9 cellular contexts compared by ENCODE assay signal in genomic region chr1:50750021-50750619, GRCh38.
DNase-seq lines count a peak whose midpoint lies in the region; ATAC-seq, FAIRE-seq and TF ChIP-seq lines count a peak whose summit lies in the region.
"Had no signal": no experiment of that assay in that cellular context is flagged by ENCODE, and none has a peak within 500 bp of the region (broad histone marks: within the 10 kb centered on the region; RNA-seq: fewer than 3 reads in every experiment).

No MANE protein-coding gene starts in this region.

- TF ChIP-seq RAD21 in H1 (IDR thresholded peaks at IDR 0.05 in 1 of 2, conservative IDR thresholded peaks at IDR 0.05 in 1 of 2; ENCODE audit: low read depth in 2 of 2, low read length in 2 of 2), result peak; percentile 52 to 55

- H3K79me2 ChIP-seq in H1 (ENCODE audit: control insufficient read depth in 1 of 2, insufficient read depth in 2 of 2, low read length in 2 of 2), result no peaks in the 10 kb centered on the region

- no peaks in the 10 kb centered on the region for H3K27me3 Mint-ChIP-seq in progenitor cell of endocrine pancreas
- H3K27me3 Mint-ChIP-seq in activated T-helper 2 cell treated with anti-CD3 and anti-CD28 coated beads, Interferon-gamma antibody, Interleukin-2, Interleukin-4, amounts not matched to agents 10 μg/mL and 5 μg/mL and 100 μg/mL, durations not matched to agents 14 hours and 24 hours and 36 hours (ENCODE audit: low read depth), result no peaks in the 10 kb centered on the region
- H3K27me3 Mint-ChIP-seq: CD4-positive, CD25-positive, alpha-beta regulatory T cell had no signal

- no peak for ATAC-seq in GM21390 (IDR thresholded peaks at IDR 0.05; ENCODE audit: unreplicated experiment)

- H3K14ac ChIP-seq in H1 (ENCODE audit: insufficient read length), result no peak overlapping the region

- no peak overlapping the region for H3K27ac Mint-ChIP-seq in progenitor cell of endocrine pancreas
- no peak overlapping the region for H3K27ac Mint-ChIP-seq in activated T-helper 2 cell treated with anti-CD3 and anti-CD28 coated beads, Interferon-gamma antibody, Interleukin-2, Interleukin-4, amounts not matched to agents 10 μg/mL and 5 μg/mL and 100 μg/mL, durations not matched to agents 14 hours and 24 hours and 36 hours

- H3K18ac ChIP-seq in H1 (ENCODE audit: extremely low read depth, low read length), result no peak overlapping the region

- no peak overlapping the region for H3K4ac ChIP-seq in H1 (replicated peaks; ENCODE audit: insufficient read length, low read depth, low read length)

- TF ChIP-seq EP300 in H1 (IDR thresholded peaks at IDR 0.05; ENCODE audit: borderline replicate concordance in 1 of 2, low read depth in 2 of 2, low read length in 2 of 2), result no peak

- no peak overlapping the region for H2BK5ac ChIP-seq in H1 (ENCODE audit: low read depth, low read length)

- H3K23me2 ChIP-seq in H1 (ENCODE audit: low read depth, low read length), result no peaks in the 10 kb centered on the region

- no peaks in the 10 kb centered on the region for H3K4me1 ChIP-seq in H1 (replicated peaks in 1 of 4; ENCODE audit: control insufficient read depth in 3 of 4, insufficient read depth in 4 of 4, low read length in 3 of 4)

- H3K9me3 Mint-ChIP-seq in progenitor cell of endocrine pancreas (ENCODE audit: low read depth), result peaks cover 3% of the 10 kb centered on the region
- H3K9me3 Mint-ChIP-seq in activated T-helper 2 cell treated with anti-CD3 and anti-CD28 coated beads, Interferon-gamma antibody, Interleukin-2, Interleukin-4, amounts not matched to agents 10 μg/mL and 5 μg/mL and 100 μg/mL, durations not matched to agents 14 hours and 24 hours and 36 hours, result peaks cover 6% of the 10 kb centered on the region

- no peak overlapping the region for H2BK15ac ChIP-seq in H1 (ENCODE audit: low read length)

- TF ChIP-seq CTCF in H1 (IDR thresholded peaks at IDR 0.05; ENCODE audit: control extremely low read depth in 1 of 3, insufficient read depth in 1 of 3, low read depth in 1 of 3, low read length in 3 of 3), result peak in 2 of 3 experiments; percentile 43 to 45; a peak in 3 of 4 replicates
- peak; percentile 39 for TF ChIP-seq CTCF in progenitor cell of endocrine pancreas (IDR thresholded peaks at IDR 0.05; ENCODE audit: unreplicated experiment)

- no peaks in the 10 kb centered on the region for H3K27me3 ChIP-seq in H1 (replicated peaks in 1 of 4; ENCODE audit: control insufficient read depth in 3 of 4, extremely low read depth in 1 of 4, insufficient read depth in 3 of 4, low read length in 3 of 4)

- no peaks in the 10 kb centered on the region for H3K36me3 ChIP-seq in H1 (ENCODE audit: control insufficient read depth in 2 of 4, insufficient read depth in 4 of 4, low read length in 3 of 4)

- CTCF ChIA-PET in H1 (lab: Charles Lee; ENCODE audit: partially characterized antibody), result interaction anchor here (0.6 to 1.7 kb wide), 5 partner anchors 24 to 443 kb away, joined by 3 to 9 read pairs (median 4); no protein-coding TSS in a partner anchor

- no peak for FAIRE-seq in H1 (lab: Jason Lieb, UNC)

- peak; percentile 14 for DNase-seq in NCI-H146 (lab: John Stamatoyannopoulos, UW)
- DNase-seq in NCI-H146 treated with DMSO at 0.1 percent for 48 hours (lab: John Stamatoyannopoulos, UW; ENCODE audit: unreplicated experiment), result no peak
- DNase-seq in NCI-H446 treated with DMSO at 0.1 percent for 48 hours (lab: John Stamatoyannopoulos, UW), result peak; percentile 4
- no peak for DNase-seq in H1 (ENCODE audit: low read depth in 1 of 2, low spot score in 2 of 2)
- no peak for DNase-seq in progenitor cell of endocrine pancreas (ENCODE audit: low spot score, unreplicated experiment)
- no peak for DNase-seq in activated T-helper 2 cell treated with anti-CD3 and anti-CD28 coated beads, Interferon-gamma antibody, Interleukin-2, Interleukin-4, amounts not matched to agents 10 μg/mL and 5 μg/mL and 100 μg/mL, durations not matched to agents 14 hours and 24 hours and 36 hours (ENCODE audit: low spot score)
- no peak for DNase-seq in NCI-H226
- DNase-seq: CD4-positive, CD25-positive, alpha-beta regulatory T cell had no signal

- H3K27ac ChIP-seq in H1 (ENCODE audit: low read depth, low read length), result no peak overlapping the region

- H4K5ac ChIP-seq in H1 (ENCODE audit: insufficient read length, low read depth, low read length), result no peak overlapping the region

- peaks cover 8% of the 10 kb centered on the region for H3K36me3 Mint-ChIP-seq in progenitor cell of endocrine pancreas (ENCODE audit: insufficient read depth)
- peaks cover 11% of the 10 kb centered on the region for H3K36me3 Mint-ChIP-seq in activated T-helper 2 cell treated with anti-CD3 and anti-CD28 coated beads, Interferon-gamma antibody, Interleukin-2, Interleukin-4, amounts not matched to agents 10 μg/mL and 5 μg/mL and 100 μg/mL, durations not matched to agents 14 hours and 24 hours and 36 hours (ENCODE audit: low read depth)

- H2BK120ac ChIP-seq in H1 (replicated peaks; ENCODE audit: low read depth, low read length), result no peak overlapping the region

- no peaks in the 10 kb centered on the region for H4K20me1 ChIP-seq in H1 (replicated peaks in 1 of 2; ENCODE audit: control insufficient read depth in 1 of 2, insufficient read depth in 2 of 2, low read length in 2 of 2)

- POLR2A ChIA-PET in H1 (lab: Charles Lee; ENCODE audit: partially characterized antibody), result no interaction called here

- H2BK20ac ChIP-seq in H1 (ENCODE audit: low read length), result no peak overlapping the region

- no peak overlapping the region for H3K4me2 ChIP-seq in H1 (ENCODE audit: insufficient read depth in 1 of 2, low read depth in 2 of 2, low read length in 2 of 2)

- TF ChIP-seq POLR2A in H1 (IDR thresholded peaks at IDR 0.05; ENCODE audit: control extremely low read depth in 1 of 2, low read depth in 2 of 2, low read length in 2 of 2), result no peak

- H3K9me3 ChIP-seq in H1 (ENCODE audit: insufficient read depth in 2 of 2, low read depth in 1 of 2, low read length in 1 of 2), result peaks cover 0 to 3% of the 10 kb centered on the region in 2 experiments; a peak in 1 of 4 replicates

- no peak overlapping the region for H3K56ac ChIP-seq in H1 (replicated peaks; ENCODE audit: insufficient read length, low read depth, low read length)

- no peak overlapping the region for H4K91ac ChIP-seq in H1 (replicated peaks; ENCODE audit: insufficient read length, low read length)

- no peak overlapping the region for H3K9ac ChIP-seq in H1 (replicated peaks in 1 of 4; ENCODE audit: extremely low read depth in 1 of 4, low read depth in 3 of 4, low read length in 3 of 4)

- 57% methylated on average over 1 of the region's 2 CpGs; no CpG with 5 or more reads in 1 of the 2 experiments for WGBS in H1 (ENCODE audit: extremely low coverage in 1 of 2, insufficient coverage in 1 of 2, insufficient read length in 1 of 2, insufficient replicate concordance in 2 of 2, low coverage in 1 of 2, low lambda C conversion rate in 2 of 2, missing lambda C conversion rate in 1 of 2), 2 experiments

- H3K23ac ChIP-seq in H1 (ENCODE audit: insufficient read length), result no peak overlapping the region

- no peak overlapping the region for H2BK12ac ChIP-seq in H1 (ENCODE audit: low read depth, low read length)

- H2AFZ ChIP-seq in H1 (ENCODE audit: low read length), result no peak overlapping the region

- no peaks in the 10 kb centered on the region for H3K79me1 ChIP-seq in H1 (ENCODE audit: low read depth, low read length)

- H3K4me3 Mint-ChIP-seq in progenitor cell of endocrine pancreas (ENCODE audit: low read depth), result no peak overlapping the region
- no peak overlapping the region for H3K4me3 Mint-ChIP-seq in activated T-helper 2 cell treated with anti-CD3 and anti-CD28 coated beads, Interferon-gamma antibody, Interleukin-2, Interleukin-4, amounts not matched to agents 10 μg/mL and 5 μg/mL and 100 μg/mL, durations not matched to agents 14 hours and 24 hours and 36 hours (ENCODE audit: low read depth)
- H3K4me3 Mint-ChIP-seq: CD4-positive, CD25-positive, alpha-beta regulatory T cell had no signal

- no peaks in the 10 kb centered on the region for H3K4me1 Mint-ChIP-seq in progenitor cell of endocrine pancreas (ENCODE audit: low read depth)
- H3K4me1 Mint-ChIP-seq in activated T-helper 2 cell treated with anti-CD3 and anti-CD28 coated beads, Interferon-gamma antibody, Interleukin-2, Interleukin-4, amounts not matched to agents 10 μg/mL and 5 μg/mL and 100 μg/mL, durations not matched to agents 14 hours and 24 hours and 36 hours (ENCODE audit: low read depth), result no peaks in the 10 kb centered on the region

- intact Hi-C loops in activated T-helper 2 cell treated with anti-CD3 and anti-CD28 coated beads, Interferon-gamma antibody, Interleukin-2, Interleukin-4, amounts not matched to agents 10 μg/mL and 5 μg/mL and 100 μg/mL, durations not matched to agents 14 hours and 24 hours and 36 hours (cut with micrococcal nuclease), result no loop called here

- no peak overlapping the region for H3K4me3 ChIP-seq in H1 (ENCODE audit: extremely low read depth in 1 of 4, insufficient read depth in 2 of 4, low read depth in 3 of 4, low read length in 4 of 4)

- H4K8ac ChIP-seq in H1 (ENCODE audit: extremely low read depth, insufficient read depth, low read length), result no peak overlapping the region

- no peak overlapping the region for H2AK5ac ChIP-seq in H1 (ENCODE audit: low read depth, low read length)

TF ChIP-seq in H1, 55 proteins besides CTCF, POLR2A, EP300 and RAD21:
- TF ChIP-seq NRF1 (IDR thresholded peaks at IDR 0.05; ENCODE audit: low read depth, low read length) (no peak), RFX5 (IDR thresholded peaks at IDR 0.05; ENCODE audit: borderline replicate concordance, low read depth, low read length) (no peak), MAX (IDR thresholded peaks at IDR 0.05) (no peak), ASH2L (IDR thresholded peaks at IDR 0.05; ENCODE audit: low read length) (no peak), SP4 (IDR thresholded peaks at IDR 0.05; ENCODE audit: low read length) (no peak), KDM1A (IDR thresholded peaks at IDR 0.05; ENCODE audit: borderline replicate concordance, low read length) (no peak)

Comparison
In these comparisons a context has a peak if more than half of its experiments do, and no peak if none do; other contexts are left out.
1. DNase-seq: peak in NCI-H146 (single experiment) and NCI-H446 treated with DMSO at 0.1 percent for 48 hours (single experiment); none in NCI-H146 treated with DMSO at 0.1 percent for 48 hours (single experiment), H1 (0 of 2), progenitor cell of endocrine pancreas (single experiment), activated T-helper 2 cell treated with anti-CD3 and anti-CD28 coated beads, Interferon-gamma antibody, Interleukin-2, Interleukin-4, amounts not matched to agents 10 μg/mL and 5 μg/mL and 100 μg/mL, durations not matched to agents 14 hours and 24 hours and 36 hours (single experiment) and NCI-H226 (single experiment).